In genomic region chr19:49017041-49017665, GRCh38 we compare ENCODE assay signal across 9 cellular contexts. TPM values are rescaled to one million over a fixed set of nuclear protein-coding genes. Genes with fewer than 3 reads are reported as not detected.
A peak's percentile ranks its signal among the peaks of the same experiment; 100 is the strongest.
DNase-seq lines count a peak whose midpoint lies in the region; ATAC-seq and TF ChIP-seq lines count a peak whose summit lies in the region.
"Had no signal": no experiment of that assay in that cellular context is flagged by ENCODE, and none has a peak within 500 bp of the region (broad histone marks: within the 10 kb centered on the region; RNA-seq: fewer than 3 reads in every experiment).

LHB (minus strand) TSS chr19:49017091; CDS start chr19:49017081, 10 bp downstream.

- H3K27me3 ChIP-seq in GM23338 (ENCODE audit: insufficient read depth): peaks cover 35% of the 10 kb centered on the region
- H3K27me3 ChIP-seq in WERI-Rb-1 (ENCODE audit: insufficient read depth, low read depth, severe bottlenecking): no peaks in the 10 kb centered on the region
- H3K27me3 ChIP-seq in hepatocyte: peaks cover 27% of the 10 kb centered on the region
- no peaks in the 10 kb centered on the region for H3K27me3 ChIP-seq in adrenal gland

- no peak within 1 kb of the TSS for H3K27ac Mint-ChIP-seq in GM23338

- H3K36me3 ChIP-seq in GM23338 (ENCODE audit: insufficient read depth): no peaks in the 10 kb centered on the region
- peaks cover 36% of the 10 kb centered on the region for H3K36me3 ChIP-seq in WERI-Rb-1
- H3K36me3 ChIP-seq in hepatocyte (replicated peaks; ENCODE audit: insufficient read depth, low read depth): no peaks in the 10 kb centered on the region
- H3K36me3 ChIP-seq in adrenal gland (replicated peaks in 1 of 2): peaks cover 0 to 8% of the 10 kb centered on the region in 2 donors

- in situ Hi-C loops in GM13977 (cut with MboI; ENCODE audit: low pct_unique_long_range_greater_than_20kb, low sequenced_read_pairs, unreplicated experiment): no loop called here

- H3K9me3 ChIP-seq in WERI-Rb-1 (ENCODE audit: severe bottlenecking) (no peaks in the 10 kb centered on the region), hepatocyte (ENCODE audit: low read depth) (no peaks in the 10 kb centered on the region), adrenal gland (replicated peaks in 1 of 3) (no peaks in the 10 kb centered on the region)

- ATAC-seq in GM23338 (no peak; the same call in 2 of the 3 replicates), HG02884 (IDR thresholded peaks at IDR 0.05; ENCODE audit: unreplicated experiment) (no peak), GM18867 (IDR thresholded peaks at IDR 0.05; ENCODE audit: unreplicated experiment) (no peak)

- no peaks in the 10 kb centered on the region for H3K9me2 ChIP-seq in GM23338 (ENCODE audit: insufficient read depth)
- no peaks in the 10 kb centered on the region for H3K9me2 ChIP-seq in hepatocyte (replicated peaks; ENCODE audit: insufficient read depth)

- H2AFZ ChIP-seq in GM23338: no peak within 1 kb of the TSS
- peak within 1 kb of the TSS; percentile 6 for H2AFZ ChIP-seq in hepatocyte

- 77% methylated on average over 17 of the region's 17 CpGs for WGBS in hepatocyte (ENCODE audit: low lambda C conversion rate, missing lambda C conversion rate)
- WGBS in adrenal gland, 4 donors: 68 to 81% (median 72%) methylated on average over 9 to 17 of the region's 17 CpGs

- TF ChIP-seq CTCF in GM23338 (conservative IDR thresholded peaks at IDR 0.05; ENCODE audit: low read depth in 2 of 2): peak in 1 of 2 experiments; percentile 17; a peak in 3 of 4 replicates
- TF ChIP-seq CTCF in WERI-Rb-1 (IDR thresholded peaks at IDR 0.05; ENCODE audit: low read depth, low read length): no peak
- no peak for TF ChIP-seq CTCF in hepatocyte (IDR thresholded peaks at IDR 0.05; ENCODE audit: poor library complexity)
- no peak for TF ChIP-seq CTCF in adrenal gland (IDR thresholded peaks at IDR 0.05)
- TF ChIP-seq CTCF in GM13977 (IDR thresholded peaks at IDR 0.05; ENCODE audit: extremely low read depth, insufficient read depth, missing control alignments): no peak

- intact Hi-C loops in adrenal gland (cut with DNase I): no loop called here

- H3K4me3 Mint-ChIP-seq in GM23338: peak within 1 kb of the TSS; percentile 63

- H4K20me1 ChIP-seq in GM23338 (replicated peaks; ENCODE audit: insufficient read depth) (no peaks in the 10 kb centered on the region; the same call in 1 of the 2 replicates), hepatocyte (ENCODE audit: insufficient read depth, poor library complexity, severe bottlenecking) (no peaks in the 10 kb centered on the region)

- H3K4me3 ChIP-seq in GM23338: peak within 1 kb of the TSS; percentile 64
- H3K4me3 ChIP-seq in WERI-Rb-1 (ENCODE audit: low read depth, low read length): peak within 1 kb of the TSS; percentile 26
- peak within 1 kb of the TSS; percentile 36 for H3K4me3 ChIP-seq in hepatocyte
- H3K4me3 ChIP-seq in skin epidermis: peak within 1 kb of the TSS; percentile 19 to 48 (median 37)
- H3K4me3 ChIP-seq in adrenal gland: peak within 1 kb of the TSS in 2 of 4 donors; percentile 22 to 51

- peaks cover 31% of the 10 kb centered on the region for H3K36me3 Mint-ChIP-seq in GM23338 (ENCODE audit: low read depth)

- H3K27ac ChIP-seq in GM23338 (ENCODE audit: low read depth): no peak within 1 kb of the TSS
- H3K27ac ChIP-seq in WERI-Rb-1: 0 out of 2 replicates have a peak within 1 kb of the TSS, but pooled peaks have one; percentile 22
- H3K27ac ChIP-seq in hepatocyte: no peak within 1 kb of the TSS
- H3K27ac ChIP-seq in skin epidermis: peak within 1 kb of the TSS in 8 of 21 experiments; percentile 4 to 69 (median 23)
- no peak within 1 kb of the TSS for H3K27ac ChIP-seq in adrenal gland

- H3F3A ChIP-seq in GM23338 (replicated peaks; ENCODE audit: low read depth): 0 out of 2 replicates have a peak, but pooled peaks cover 3% of the 10 kb centered on the region

- peaks cover 30% of the 10 kb centered on the region for H3K27me3 Mint-ChIP-seq in GM23338 (ENCODE audit: insufficient read depth, low read depth, poor library complexity)

- DNase-seq in GM23338 (ENCODE audit: low spot score) (peak; percentile 63), WERI-Rb-1 (no peak), hepatocyte (ENCODE audit: low spot score) (no peak), adrenal gland (no peak), GM13977 (ENCODE audit: low spot score) (no peak)

- no peak for TF ChIP-seq POLR2A in adrenal gland (IDR thresholded peaks at IDR 0.05)

- H3K4me1 ChIP-seq in GM23338 (ENCODE audit: insufficient read depth): peaks cover 19% of the 10 kb centered on the region; the same call in 1 of the 2 replicates
- H3K4me1 ChIP-seq in hepatocyte (ENCODE audit: insufficient read depth): peaks cover 9% of the 10 kb centered on the region
- H3K4me1 ChIP-seq in adrenal gland (replicated peaks in 1 of 2): peaks cover 3 to 19% of the 10 kb centered on the region in 2 donors

- peaks cover 22% of the 10 kb centered on the region for H3K4me1 Mint-ChIP-seq in GM23338

- H3K4me2 ChIP-seq in GM23338 (peak within 1 kb of the TSS; percentile 92), hepatocyte (peak within 1 kb of the TSS; percentile 91)

- H3K79me2 ChIP-seq in GM23338 (replicated peaks; ENCODE audit: insufficient read depth): no peaks in the 10 kb centered on the region
- H3K79me2 ChIP-seq in hepatocyte: no peaks in the 10 kb centered on the region

- H3K9me3 Mint-ChIP-seq in GM23338: peaks cover 3% of the 10 kb centered on the region; the same call in 1 of the 3 replicates

TF ChIP-seq in GM23338, 12 proteins besides CTCF, POLR2A, EP300 and RAD21:
- TF ChIP-seq ETS1 (IDR thresholded peaks at IDR 0.05) (no peak), STAT1 (IDR thresholded peaks at IDR 0.05; ENCODE audit: unreplicated experiment) (no peak), EZH2phosphoT487 (IDR thresholded peaks at IDR 0.05; ENCODE audit: unreplicated experiment) (no peak), JUNB (IDR thresholded peaks at IDR 0.05; ENCODE audit: unreplicated experiment) (no peak)

RNA-seq across cellular contexts. Expression of gene LHB, which starts in this region (rescaled TPM):
- 1.9 TPM in 1 of 2 replicates, not detected in the other for total RNA-seq in GM23338 (2014; rRNA removed; shearing (Covaris generic))
- 0.76 TPM in 1 of 2 replicates, not detected in the other for polyA plus RNA-seq in GM23338 (2016; fragmentation: Nextera tagmentation; extraction: Ambion mirVana)
- total RNA-seq in hepatocyte: not detected in 2 replicates
- polyA plus RNA-seq in hepatocyte: not detected in 2 replicates
- total RNA-seq in adrenal gland: 1 to 10 TPM in 2 of 8 donors, under 1 TPM in 1, not detected in 5; 0.74 to 6.5 (median 1.0) TPM
- 1 to 10 TPM in 2 of 3 donors, under 1 TPM in 1; 0.38 to 8.8 (median 6.0) TPM for polyA plus RNA-seq in adrenal gland
- total RNA-seq: cerebellum had no signal
